8 cellular contexts compared by ENCODE assay signal in genomic region chr4:80202784-80203553, GRCh38. TPM values are rescaled to one million over a fixed set of nuclear protein-coding genes. Genes with fewer than 3 reads are reported as not detected.
DNase-seq lines count a peak whose midpoint lies in the region; ATAC-seq and TF ChIP-seq lines count a peak whose summit lies in the region.

No MANE protein-coding gene starts in this region.

- DNase-seq in activated CD4-positive, alpha-beta T cell treated with anti-CD3 and anti-CD28 coated beads, Interleukin-2, amount 50 U/mL, for 4 hours, result peak; percentile 46 to 51
- DNase-seq in epithelial cell of esophagus (ENCODE audit: low read depth), result peak; percentile 38
- DNase-seq in natural killer cell treated with Interleukin-12 subunit alpha and Interleukin-12 subunit beta and Interleukin-15 and Interleukin-18, amount 100 ng/mL, for 72 hours (ENCODE audit: low spot score), result peak; percentile 68
- no peak for DNase-seq in 8988T
- no peak for DNase-seq in foreskin melanocyte

- peak overlapping the region; percentile 88 for H3K4me3 ChIP-seq in KMS-11 (IDR thresholded peaks at IDR 0.05; ENCODE audit: insufficient read depth, low read depth, low read length)
- H3K4me3 ChIP-seq in epithelial cell of esophagus (ENCODE audit: low read length), result peak overlapping the region; percentile 25

- H3K9me3 ChIP-seq in ES-I3 (ENCODE audit: control insufficient read depth, insufficient read depth, low read length), result peaks cover 2% of the 10 kb centered on the region; the same call in 1 of the 2 replicates

- peak overlapping the region; percentile 47 for H3K27ac ChIP-seq in KMS-11

- peak; percentile 37 for ATAC-seq in GM21576 (IDR thresholded peaks at IDR 0.05; ENCODE audit: unreplicated experiment)
- ATAC-seq in natural killer cell treated with Interleukin-12 subunit alpha and Interleukin-12 subunit beta and Interleukin-15 and Interleukin-18, amount 100 ng/mL, for 72 hours, result peak; percentile 69 to 72

- peak overlapping the region; percentile 96 for H2AFZ ChIP-seq in KMS-11 (ENCODE audit: low read depth)

- no peaks in the 10 kb centered on the region for H4K20me1 ChIP-seq in KMS-11 (ENCODE audit: insufficient read depth)

- H3K27me3 ChIP-seq in KMS-11 (ENCODE audit: insufficient read depth, low read depth), result no peaks in the 10 kb centered on the region

- peaks cover 3% of the 10 kb centered on the region for H3K36me3 Mint-ChIP-seq in natural killer cell treated with Interleukin-12 subunit alpha and Interleukin-12 subunit beta and Interleukin-15 and Interleukin-18, amount 100 ng/mL, for 72 hours

- H3K4me1 ChIP-seq in ES-I3 (ENCODE audit: insufficient read depth, low read length), result no peaks in the 10 kb centered on the region
- H3K4me1 ChIP-seq in KMS-11 (ENCODE audit: low read depth, poor library complexity, severe bottlenecking), result peaks cover 13% of the 10 kb centered on the region

- peak overlapping the region; percentile 71 for H3K4me2 ChIP-seq in KMS-11

- no peak for TF ChIP-seq CTCF in KMS-11 (conservative IDR thresholded peaks at IDR 0.05; ENCODE audit: low read depth, low read length)
- no peak for TF ChIP-seq CTCF in epithelial cell of esophagus (IDR thresholded peaks at IDR 0.05; ENCODE audit: insufficient read depth, low read depth, low read length, missing control alignments)

- H3K27ac Mint-ChIP-seq in natural killer cell treated with Interleukin-12 subunit alpha and Interleukin-12 subunit beta and Interleukin-15 and Interleukin-18, amount 100 ng/mL, for 72 hours, result peak overlapping the region; percentile 43 to 59

- peak overlapping the region; percentile 89 for H3K4me3 Mint-ChIP-seq in natural killer cell treated with Interleukin-12 subunit alpha and Interleukin-12 subunit beta and Interleukin-15 and Interleukin-18, amount 100 ng/mL, for 72 hours

- H3K4me1 Mint-ChIP-seq in natural killer cell treated with Interleukin-12 subunit alpha and Interleukin-12 subunit beta and Interleukin-15 and Interleukin-18, amount 100 ng/mL, for 72 hours (ENCODE audit: low read depth in 2 of 2), result peaks cover 23 to 25% of the 10 kb centered on the region in 2 donors

- H3K9ac ChIP-seq in ES-I3 (ENCODE audit: low read depth, low read length) (peak overlapping the region; percentile 48), KMS-11 (peak overlapping the region; percentile 59; the same call in 1 of the 2 replicates)

- H3K9me3 Mint-ChIP-seq in natural killer cell treated with Interleukin-12 subunit alpha and Interleukin-12 subunit beta and Interleukin-15 and Interleukin-18, amount 100 ng/mL, for 72 hours, result no peaks in the 10 kb centered on the region

- peaks cover 11 to 19% of the 10 kb centered on the region in 2 donors for H3K27me3 Mint-ChIP-seq in natural killer cell treated with Interleukin-12 subunit alpha and Interleukin-12 subunit beta and Interleukin-15 and Interleukin-18, amount 100 ng/mL, for 72 hours

- H3K79me2 ChIP-seq in KMS-11 (ENCODE audit: insufficient read depth, low read depth), result no peaks in the 10 kb centered on the region

- no peaks in the 10 kb centered on the region for H3K36me3 ChIP-seq in ES-I3 (ENCODE audit: insufficient read depth, low read length)
- no peaks in the 10 kb centered on the region for H3K36me3 ChIP-seq in KMS-11 (ENCODE audit: insufficient read depth)

RNA-seq across cellular contexts. Expression of gene PRDM8, which starts 5.7 kb away (rescaled TPM):
- 10 to 100 TPM; 12.3 to 15.5 TPM for total RNA-seq in natural killer cell treated with Interleukin-12 subunit alpha and Interleukin-12 subunit beta and Interleukin-15 and Interleukin-18, amount 100 ng/mL, for 72 hours

Comparison
In these comparisons a context has a peak if more than half of its experiments do, and no peak if none do; other contexts are left out.
1. DNase-seq: peak in activated CD4-positive, alpha-beta T cell treated with anti-CD3 and anti-CD28 coated beads, Interleukin-2, amount 50 U/mL, for 4 hours (2 of 2), epithelial cell of esophagus (single experiment) and natural killer cell treated with Interleukin-12 subunit alpha and Interleukin-12 subunit beta and Interleukin-15 and Interleukin-18, amount 100 ng/mL, for 72 hours (single experiment); none in 8988T (single experiment) and foreskin melanocyte (single experiment).